In the genomic region with DNA sequence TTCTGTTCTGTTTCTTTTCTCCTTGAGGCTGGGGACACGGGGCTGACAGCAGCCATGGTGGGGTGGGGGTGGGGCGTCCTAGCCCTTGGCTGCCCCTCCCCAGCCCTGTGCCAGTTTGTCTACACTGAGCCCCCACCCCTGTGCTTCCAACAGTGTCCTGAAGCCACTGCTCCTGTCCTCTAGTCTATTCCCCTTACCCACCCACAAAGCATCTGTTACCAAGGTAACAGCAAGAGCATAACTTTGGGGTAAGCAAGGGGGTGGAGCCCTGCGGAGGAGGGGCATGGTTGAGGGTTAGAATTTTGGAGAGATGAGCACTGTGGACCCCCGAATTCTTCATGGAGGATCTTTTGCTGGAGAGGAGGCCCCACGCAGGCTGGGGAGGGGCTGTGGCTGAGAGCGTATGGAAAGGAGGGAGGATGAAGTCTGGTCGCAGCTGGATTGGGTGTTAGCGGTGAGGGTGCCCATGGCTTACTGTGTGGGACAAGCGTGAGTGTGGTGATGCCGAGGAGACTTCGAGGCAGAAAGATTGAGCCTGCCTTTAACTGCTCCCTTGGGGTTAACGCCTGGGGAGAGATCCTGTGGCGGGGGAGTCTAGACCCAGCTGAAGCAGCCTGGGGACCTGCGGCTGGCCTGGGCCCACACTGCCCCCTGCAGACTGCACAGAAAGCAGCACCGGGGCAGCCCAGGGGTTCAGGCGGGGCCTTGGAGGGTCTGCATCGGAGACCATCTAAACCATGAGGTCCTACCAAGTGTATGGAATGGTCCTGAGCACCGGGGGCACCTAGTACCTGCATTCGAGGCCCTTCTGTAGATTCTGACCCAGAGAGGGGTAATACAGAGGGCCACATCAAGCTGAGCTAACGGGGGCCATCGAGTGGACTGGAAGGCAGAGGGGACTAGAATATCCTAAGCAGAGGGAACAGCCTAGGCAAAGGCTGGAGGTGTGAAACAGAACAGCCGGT, we compare ENCODE assay signal across 8 cellular contexts. TPM values are rescaled to one million over a fixed set of nuclear protein-coding genes. Genes with fewer than 3 reads are reported as not detected.
DNase-seq lines count a peak whose midpoint lies in the region; ATAC-seq and TF ChIP-seq lines count a peak whose summit lies in the region.

No MANE protein-coding gene starts in this region.

- no peaks in the 10 kb centered on the region for H3K27me3 ChIP-seq in thyroid gland

- H3K36me3 Mint-ChIP-seq in activated CD4-positive, alpha-beta T cell treated with anti-CD3 and anti-CD28 coated beads, Interleukin-2, amount 10 ng/mL, durations not matched to agents 7 days and 5 days (ENCODE audit: low read depth): no peaks in the 10 kb centered on the region

- H3K27ac ChIP-seq in thyroid gland: no peak overlapping the region

- no peak overlapping the region for H3K27ac Mint-ChIP-seq in activated CD4-positive, alpha-beta T cell treated with anti-CD3 and anti-CD28 coated beads, Interleukin-2, amount 10 ng/mL, durations not matched to agents 7 days and 5 days

- peak; percentile 50 for DNase-seq in ELR (ENCODE audit: low read depth)
- peak; percentile 99 for DNase-seq in NB4 (ENCODE audit: low read depth)
- DNase-seq in activated CD4-positive, alpha-beta T cell treated with anti-CD3 and anti-CD28 coated beads, Interleukin-2, amount 10 ng/mL, durations not matched to agents 7 days and 5 days: peak; percentile 56
- DNase-seq in effector CD8-positive, alpha-beta T cell (lab: John Stamatoyannopoulos, UW): peak; percentile 48
- DNase-seq in mucosa of gallbladder (ENCODE audit: low spot score): peak; percentile 40
- DNase-seq in thyroid gland: peak; percentile 35 to 41
- no peak for DNase-seq in NK-92 (lab: John Stamatoyannopoulos, UW; ENCODE audit: unreplicated experiment)

- no peaks in the 10 kb centered on the region for H3K36me3 ChIP-seq in thyroid gland

- peaks cover 0 to 11% of the 10 kb centered on the region in 2 donors for H3K4me1 ChIP-seq in thyroid gland

- POLR2A ChIA-PET in activated CD4-positive, alpha-beta T cell treated with anti-CD3 and anti-CD28 coated beads, Interleukin-2, amount 10 ng/mL, durations not matched to agents 7 days and 5 days (lab: Charles Lee): interaction anchor here (1.3 kb wide), 1 partner anchor 32 kb away, joined by 3 read pairs; the partner anchor contains the start of gene RPL19

- peaks cover 14% of the 10 kb centered on the region for H3K4me1 Mint-ChIP-seq in activated CD4-positive, alpha-beta T cell treated with anti-CD3 and anti-CD28 coated beads, Interleukin-2, amount 10 ng/mL, durations not matched to agents 7 days and 5 days

- CTCF ChIA-PET in activated CD4-positive, alpha-beta T cell treated with anti-CD3 and anti-CD28 coated beads, Interleukin-2, amount 10 ng/mL, durations not matched to agents 7 days and 5 days (lab: Charles Lee): interaction anchor here (0.6 to 2.3 kb wide), 17 partner anchors 8 to 260 kb away, joined by 3 to 18 read pairs (median 4); partner anchors contain the start of gene RPL19

- H3K4me3 ChIP-seq in NB4 (ENCODE audit: low read depth, low read length) (no peak overlapping the region), thyroid gland (replicated peaks in 1 of 3) (no peak overlapping the region)

- H3K27me3 Mint-ChIP-seq in activated CD4-positive, alpha-beta T cell treated with anti-CD3 and anti-CD28 coated beads, Interleukin-2, amount 10 ng/mL, durations not matched to agents 7 days and 5 days: peaks cover 22% of the 10 kb centered on the region

- intact Hi-C loops in thyroid gland (cut with DNase I): loop anchor here (10.0 kb wide), 1 partner anchor 167 kb away; no protein-coding TSS in a partner anchor

- no peak overlapping the region for H3K4me3 Mint-ChIP-seq in activated CD4-positive, alpha-beta T cell treated with anti-CD3 and anti-CD28 coated beads, Interleukin-2, amount 10 ng/mL, durations not matched to agents 7 days and 5 days

- TF ChIP-seq POLR2A in NB4 (IDR thresholded peaks at IDR 0.05; ENCODE audit: extremely low read depth, insufficient read length) (no peak), thyroid gland (IDR thresholded peaks at IDR 0.05) (no peak)

- peak; percentile 92 for TF ChIP-seq CTCF in NB4 (IDR thresholded peaks at IDR 0.05; ENCODE audit: low read depth, low read length)
- TF ChIP-seq CTCF in thyroid gland (IDR thresholded peaks at IDR 0.05): peak; percentile 35 to 76 (median 54)

- WGBS in thyroid gland, 2 donors: 11% methylated on average over 19 to 21 of the region's 22 CpGs

- no peak for ATAC-seq in GM21447 (IDR thresholded peaks at IDR 0.05; ENCODE audit: unreplicated experiment)

- no peaks in the 10 kb centered on the region for H3K9me3 ChIP-seq in thyroid gland

- H3K9me3 Mint-ChIP-seq in activated CD4-positive, alpha-beta T cell treated with anti-CD3 and anti-CD28 coated beads, Interleukin-2, amount 10 ng/mL, durations not matched to agents 7 days and 5 days: no peaks in the 10 kb centered on the region

RNA-seq across cellular contexts. Expression of gene STAC2, which starts 6.1 kb away (rescaled TPM):
- total RNA-seq in activated CD4-positive, alpha-beta T cell treated with anti-CD3 and anti-CD28 coated beads, Interleukin-2, amount 10 ng/mL, durations not matched to agents 7 days and 5 days: not detected
- 1.3 TPM for total RNA-seq in mucosa of gallbladder
- not detected for total RNA-seq in thyroid gland

RNA-seq across cellular contexts. Expression of gene RPL19, which starts 31.8 kb away (rescaled TPM):
- 1,000 to 10,000 TPM; 1,832 to 1,924 TPM for total RNA-seq in activated CD4-positive, alpha-beta T cell treated with anti-CD3 and anti-CD28 coated beads, Interleukin-2, amount 10 ng/mL, durations not matched to agents 7 days and 5 days
- 1,121 TPM for total RNA-seq in mucosa of gallbladder
- total RNA-seq in thyroid gland: 1,000 to 10,000 TPM; 2,008 to 3,549 (median 2,319) TPM

RNA-seq across cellular contexts. Expression of gene CACNB1, which starts 34.4 kb away (rescaled TPM):
- total RNA-seq in activated CD4-positive, alpha-beta T cell treated with anti-CD3 and anti-CD28 coated beads, Interleukin-2, amount 10 ng/mL, durations not matched to agents 7 days and 5 days: 10 to 100 TPM; 14.8 to 18.3 TPM
- 6.4 TPM for total RNA-seq in mucosa of gallbladder
- total RNA-seq in thyroid gland: 10 to 100 TPM in 1 of 4 donors, 1 to 10 TPM in 3; 5.8 to 10.1 (median 7.8) TPM
